ENCODE assay signal across 24 cellular contexts in the genomic region with DNA sequence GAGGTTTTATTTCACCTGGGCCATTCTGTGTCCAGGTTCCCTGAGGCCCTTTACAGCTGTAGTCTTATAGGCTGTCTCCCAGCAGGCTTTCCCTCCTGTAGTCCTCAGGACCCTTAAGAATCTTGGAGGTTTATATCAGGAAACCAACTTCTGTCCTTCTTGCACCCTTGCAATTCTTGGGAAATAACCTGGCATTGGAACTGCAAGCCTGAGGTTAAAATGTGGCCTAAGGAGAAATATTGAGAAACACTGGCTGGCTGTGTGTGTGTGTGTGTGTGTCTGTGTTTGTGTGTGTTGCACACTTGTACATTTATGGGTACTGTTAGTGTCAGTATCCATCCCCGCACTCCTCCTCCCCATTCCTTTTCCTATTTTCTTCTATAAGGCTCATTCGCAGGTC.
A peak's percentile ranks its signal among the peaks of the same experiment; 100 is the strongest.
DNase-seq lines count a peak whose midpoint lies in the region; ATAC-seq and TF ChIP-seq lines count a peak whose summit lies in the region.
"Had no signal": no experiment of that assay in that cellular context is flagged by ENCODE, and none has a peak within 500 bp of the region (broad histone marks: within the 10 kb centered on the region; RNA-seq: fewer than 3 reads in every experiment).

No MANE protein-coding gene starts in this region.

- no peak overlapping the region for H3K9ac ChIP-seq in neural progenitor cell
- H3K9ac ChIP-seq: BLaER1 had no signal

- H3F3A ChIP-seq in neural progenitor cell (ENCODE audit: low read depth): peaks cover 13% of the 10 kb centered on the region

- TF ChIP-seq CTCF in AG10803 (conservative IDR thresholded peaks at IDR 0.05; ENCODE audit: low read length) (no peak), fibroblast of pulmonary artery (IDR thresholded peaks at IDR 0.05; ENCODE audit: low read length, missing control alignments) (no peak), neural progenitor cell (IDR thresholded peaks at IDR 0.05) (no peak)

- no peaks in the 10 kb centered on the region for H3K9me3 ChIP-seq in neural progenitor cell (ENCODE audit: low read depth)
- H3K9me3 ChIP-seq: BLaER1, psoas muscle, tibial nerve had no signal

- H3K4me3 Mint-ChIP-seq in neural progenitor cell: peak overlapping the region; percentile 44
- H3K4me3 Mint-ChIP-seq: activated naive CD8-positive, alpha-beta T cell treated with anti-CD3 and anti-CD28 coated beads for 36 hours; T-helper 2 cell treated with Interferon-gamma antibody and Interleukin-4, amounts not matched to agents 5 μg/mL and 100 μg/mL, for 36 hours had no signal

- no peaks in the 10 kb centered on the region for H3K36me3 ChIP-seq in neural progenitor cell
- H3K36me3 ChIP-seq: BLaER1, tibial nerve had no signal

- H3K4me1 ChIP-seq in neural progenitor cell: peaks cover 28% of the 10 kb centered on the region

- DNase-seq in AG10803 (ENCODE audit: low read depth) (peak; percentile 74), amniotic epithelial cell (ENCODE audit: low read depth) (peak; percentile 73), fibroblast of pulmonary artery (ENCODE audit: low read depth) (peak; percentile 58), neural progenitor cell (ENCODE audit: low spot score) (no peak), DMS 273 (lab: John Stamatoyannopoulos, UW; ENCODE audit: unreplicated experiment) (no peak), NCI-H2081 treated with DMSO at 0.1 percent for 48 hours (lab: John Stamatoyannopoulos, UW) (no peak)
- DNase-seq: activated CD4-positive, alpha-beta T cell treated with anti-CD3 and anti-CD28 coated beads for 48 hours; activated CD8-positive, alpha-beta memory T cell treated with anti-CD3 and anti-CD28 coated beads for 24 hours; activated effector memory CD4-positive, alpha-beta T cell treated with anti-CD3 and anti-CD28 coated beads, Interleukin-2, amount 50 U/mL, for 16 hours; activated naive CD8-positive, alpha-beta T cell treated with anti-CD3 and anti-CD28 coated beads for 36 hours; dorsolateral prefrontal cortex; GDM1; kidney glomerular epithelial cell; NCI-H1092; NCI-H187; NCI-H524; PC-3; psoas muscle had no signal

- no peak overlapping the region for H2AFZ ChIP-seq in neural progenitor cell (replicated peaks)

- H3K36me3 Mint-ChIP-seq in neural progenitor cell: peaks cover 5% of the 10 kb centered on the region
- H3K36me3 Mint-ChIP-seq: activated naive CD8-positive, alpha-beta T cell treated with anti-CD3 and anti-CD28 coated beads for 36 hours had no signal

- peak overlapping the region; percentile 38 for H3K4me2 ChIP-seq in neural progenitor cell
- H3K4me2 ChIP-seq: BLaER1 had no signal

- H3K79me2 ChIP-seq in neural progenitor cell (ENCODE audit: low read depth): no peaks in the 10 kb centered on the region

- H3K27me3 Mint-ChIP-seq in neural progenitor cell (ENCODE audit: insufficient read depth, low read depth): peaks cover 35% of the 10 kb centered on the region

- H3K4me3 ChIP-seq in AG10803 (ENCODE audit: low read length) (no peak overlapping the region), fibroblast of pulmonary artery (replicated peaks; ENCODE audit: low read depth, low read length) (no peak overlapping the region), neural progenitor cell (no peak overlapping the region)
- H3K4me3 ChIP-seq: BLaER1, dorsolateral prefrontal cortex, psoas muscle, tibial nerve had no signal

- H3K27me3 ChIP-seq in neural progenitor cell: peaks cover 96% of the 10 kb centered on the region
- H3K27me3 ChIP-seq: BLaER1, tibial nerve had no signal

- peaks cover 68% of the 10 kb centered on the region for H3K4me1 Mint-ChIP-seq in neural progenitor cell
- H3K4me1 Mint-ChIP-seq: activated naive CD8-positive, alpha-beta T cell treated with anti-CD3 and anti-CD28 coated beads for 36 hours had no signal

- peaks cover 49% of the 10 kb centered on the region for H4K20me1 ChIP-seq in neural progenitor cell (ENCODE audit: low read depth)
- H4K20me1 ChIP-seq: BLaER1 had no signal

- peaks cover 4% of the 10 kb centered on the region for H3K9me3 Mint-ChIP-seq in neural progenitor cell
- H3K9me3 Mint-ChIP-seq: activated naive CD8-positive, alpha-beta T cell treated with anti-CD3 and anti-CD28 coated beads for 36 hours; T-helper 2 cell treated with Interferon-gamma antibody and Interleukin-4, amounts not matched to agents 5 μg/mL and 100 μg/mL, for 36 hours had no signal

- peak overlapping the region; percentile 30 for H3K27ac Mint-ChIP-seq in neural progenitor cell
- H3K27ac Mint-ChIP-seq: activated naive CD8-positive, alpha-beta T cell treated with anti-CD3 and anti-CD28 coated beads for 36 hours; T-helper 2 cell treated with Interferon-gamma antibody and Interleukin-4, amounts not matched to agents 5 μg/mL and 100 μg/mL, for 36 hours had no signal

- ATAC-seq in GM21423 (IDR thresholded peaks at IDR 0.05; ENCODE audit: unreplicated experiment) (no peak), HG03039 (IDR thresholded peaks at IDR 0.05; ENCODE audit: unreplicated experiment) (no peak)
- ATAC-seq: PC-3, psoas muscle, Right ventricle myocardium inferior had no signal

- H3K27ac ChIP-seq in neural progenitor cell: no peak overlapping the region
- H3K27ac ChIP-seq: BLaER1, dorsolateral prefrontal cortex, psoas muscle, tibial nerve had no signal

Comparison
In these comparisons a context has a peak if more than half of its experiments do, and no peak if none do; other contexts are left out.
1. DNase-seq: peak in AG10803 (single experiment), amniotic epithelial cell (single experiment) and fibroblast of pulmonary artery (single experiment); none in neural progenitor cell (single experiment), DMS 273 (single experiment) and NCI-H2081 treated with DMSO at 0.1 percent for 48 hours (single experiment).